Comparison of ENCODE assay signal across 1 cellular context in the genomic region with DNA sequence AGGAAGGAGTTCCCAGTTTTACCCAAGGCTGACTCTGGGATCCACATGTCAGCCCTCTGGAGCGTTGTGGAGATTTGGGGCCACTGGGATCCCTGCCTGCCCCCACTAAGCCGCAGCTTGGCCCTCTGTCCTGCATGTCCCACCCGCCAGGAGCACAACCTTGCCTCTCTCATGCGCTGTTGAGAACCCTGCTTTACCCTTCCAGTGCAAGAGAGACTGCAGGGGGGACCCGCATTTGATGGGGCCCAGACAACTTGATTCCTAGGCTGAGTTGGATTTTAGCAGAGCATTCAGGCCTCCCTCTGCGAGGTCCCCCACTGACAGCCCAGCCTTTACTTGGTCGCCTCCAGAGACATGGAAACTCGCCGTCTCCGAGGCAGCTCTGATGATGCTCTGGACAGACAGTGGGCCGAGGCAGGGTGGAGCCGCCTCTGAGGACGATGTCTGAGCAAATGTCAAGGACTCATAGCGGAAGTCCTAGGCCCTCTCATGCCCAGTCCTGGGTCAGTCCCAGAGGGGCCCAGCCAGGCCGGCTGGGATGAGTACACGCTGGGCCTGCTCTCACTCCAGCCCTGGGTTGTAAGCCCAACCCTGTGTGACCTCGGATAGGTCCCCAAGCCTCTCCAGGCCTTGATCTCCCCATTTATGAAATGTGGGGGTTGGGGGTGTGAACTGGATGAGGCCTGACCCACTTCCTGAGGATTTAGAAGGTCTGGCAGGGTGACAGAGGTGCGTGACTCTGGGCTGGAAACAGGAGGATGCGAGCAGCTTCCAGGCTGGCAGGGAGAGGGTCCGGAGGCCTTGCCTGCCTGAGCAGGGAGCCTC.
TF ChIP-seq lines count a peak whose summit lies in the region.

No MANE protein-coding gene starts in this region.

TF ChIP-seq in GM23338, 12 proteins besides CTCF, POLR2A, EP300 and RAD21 (continued from another document):
- TF ChIP-seq, protein P1, sequence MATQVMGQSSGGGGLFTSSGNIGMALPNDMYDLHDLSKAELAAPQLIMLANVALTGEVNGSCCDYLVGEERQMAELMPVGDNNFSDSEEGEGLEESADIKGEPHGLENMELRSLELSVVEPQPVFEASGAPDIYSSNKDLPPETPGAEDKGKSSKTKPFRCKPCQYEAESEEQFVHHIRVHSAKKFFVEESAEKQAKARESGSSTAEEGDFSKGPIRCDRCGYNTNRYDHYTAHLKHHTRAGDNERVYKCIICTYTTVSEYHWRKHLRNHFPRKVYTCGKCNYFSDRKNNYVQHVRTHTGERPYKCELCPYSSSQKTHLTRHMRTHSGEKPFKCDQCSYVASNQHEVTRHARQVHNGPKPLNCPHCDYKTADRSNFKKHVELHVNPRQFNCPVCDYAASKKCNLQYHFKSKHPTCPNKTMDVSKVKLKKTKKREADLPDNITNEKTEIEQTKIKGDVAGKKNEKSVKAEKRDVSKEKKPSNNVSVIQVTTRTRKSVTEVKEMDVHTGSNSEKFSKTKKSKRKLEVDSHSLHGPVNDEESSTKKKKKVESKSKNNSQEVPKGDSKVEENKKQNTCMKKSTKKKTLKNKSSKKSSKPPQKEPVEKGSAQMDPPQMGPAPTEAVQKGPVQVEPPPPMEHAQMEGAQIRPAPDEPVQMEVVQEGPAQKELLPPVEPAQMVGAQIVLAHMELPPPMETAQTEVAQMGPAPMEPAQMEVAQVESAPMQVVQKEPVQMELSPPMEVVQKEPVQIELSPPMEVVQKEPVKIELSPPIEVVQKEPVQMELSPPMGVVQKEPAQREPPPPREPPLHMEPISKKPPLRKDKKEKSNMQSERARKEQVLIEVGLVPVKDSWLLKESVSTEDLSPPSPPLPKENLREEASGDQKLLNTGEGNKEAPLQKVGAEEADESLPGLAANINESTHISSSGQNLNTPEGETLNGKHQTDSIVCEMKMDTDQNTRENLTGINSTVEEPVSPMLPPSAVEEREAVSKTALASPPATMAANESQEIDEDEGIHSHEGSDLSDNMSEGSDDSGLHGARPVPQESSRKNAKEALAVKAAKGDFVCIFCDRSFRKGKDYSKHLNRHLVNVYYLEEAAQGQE (IDR thresholded peaks at IDR 0.05; ENCODE audit: unreplicated experiment): no peak
- no peak for TF ChIP-seq POLR2AphosphoS5 (IDR thresholded peaks at IDR 0.05; ENCODE audit: low read depth)
- no peak for TF ChIP-seq ZNF114 (CRISPR knock-in tag; IDR thresholded peaks at IDR 0.05)
- no peak for TF ChIP-seq ZNF331 (CRISPR knock-in tag; IDR thresholded peaks at IDR 0.05; ENCODE audit: low read depth)
- no peak for TF ChIP-seq CREB1 (CRISPR knock-in tag; IDR thresholded peaks at IDR 0.05; ENCODE audit: low read depth)
- no peak for TF ChIP-seq EZH2 (IDR thresholded peaks at IDR 0.05; ENCODE audit: low read depth, unreplicated experiment)
- no peak for TF ChIP-seq STAT1 (IDR thresholded peaks at IDR 0.05; ENCODE audit: unreplicated experiment)
- TF ChIP-seq, protein P2, sequence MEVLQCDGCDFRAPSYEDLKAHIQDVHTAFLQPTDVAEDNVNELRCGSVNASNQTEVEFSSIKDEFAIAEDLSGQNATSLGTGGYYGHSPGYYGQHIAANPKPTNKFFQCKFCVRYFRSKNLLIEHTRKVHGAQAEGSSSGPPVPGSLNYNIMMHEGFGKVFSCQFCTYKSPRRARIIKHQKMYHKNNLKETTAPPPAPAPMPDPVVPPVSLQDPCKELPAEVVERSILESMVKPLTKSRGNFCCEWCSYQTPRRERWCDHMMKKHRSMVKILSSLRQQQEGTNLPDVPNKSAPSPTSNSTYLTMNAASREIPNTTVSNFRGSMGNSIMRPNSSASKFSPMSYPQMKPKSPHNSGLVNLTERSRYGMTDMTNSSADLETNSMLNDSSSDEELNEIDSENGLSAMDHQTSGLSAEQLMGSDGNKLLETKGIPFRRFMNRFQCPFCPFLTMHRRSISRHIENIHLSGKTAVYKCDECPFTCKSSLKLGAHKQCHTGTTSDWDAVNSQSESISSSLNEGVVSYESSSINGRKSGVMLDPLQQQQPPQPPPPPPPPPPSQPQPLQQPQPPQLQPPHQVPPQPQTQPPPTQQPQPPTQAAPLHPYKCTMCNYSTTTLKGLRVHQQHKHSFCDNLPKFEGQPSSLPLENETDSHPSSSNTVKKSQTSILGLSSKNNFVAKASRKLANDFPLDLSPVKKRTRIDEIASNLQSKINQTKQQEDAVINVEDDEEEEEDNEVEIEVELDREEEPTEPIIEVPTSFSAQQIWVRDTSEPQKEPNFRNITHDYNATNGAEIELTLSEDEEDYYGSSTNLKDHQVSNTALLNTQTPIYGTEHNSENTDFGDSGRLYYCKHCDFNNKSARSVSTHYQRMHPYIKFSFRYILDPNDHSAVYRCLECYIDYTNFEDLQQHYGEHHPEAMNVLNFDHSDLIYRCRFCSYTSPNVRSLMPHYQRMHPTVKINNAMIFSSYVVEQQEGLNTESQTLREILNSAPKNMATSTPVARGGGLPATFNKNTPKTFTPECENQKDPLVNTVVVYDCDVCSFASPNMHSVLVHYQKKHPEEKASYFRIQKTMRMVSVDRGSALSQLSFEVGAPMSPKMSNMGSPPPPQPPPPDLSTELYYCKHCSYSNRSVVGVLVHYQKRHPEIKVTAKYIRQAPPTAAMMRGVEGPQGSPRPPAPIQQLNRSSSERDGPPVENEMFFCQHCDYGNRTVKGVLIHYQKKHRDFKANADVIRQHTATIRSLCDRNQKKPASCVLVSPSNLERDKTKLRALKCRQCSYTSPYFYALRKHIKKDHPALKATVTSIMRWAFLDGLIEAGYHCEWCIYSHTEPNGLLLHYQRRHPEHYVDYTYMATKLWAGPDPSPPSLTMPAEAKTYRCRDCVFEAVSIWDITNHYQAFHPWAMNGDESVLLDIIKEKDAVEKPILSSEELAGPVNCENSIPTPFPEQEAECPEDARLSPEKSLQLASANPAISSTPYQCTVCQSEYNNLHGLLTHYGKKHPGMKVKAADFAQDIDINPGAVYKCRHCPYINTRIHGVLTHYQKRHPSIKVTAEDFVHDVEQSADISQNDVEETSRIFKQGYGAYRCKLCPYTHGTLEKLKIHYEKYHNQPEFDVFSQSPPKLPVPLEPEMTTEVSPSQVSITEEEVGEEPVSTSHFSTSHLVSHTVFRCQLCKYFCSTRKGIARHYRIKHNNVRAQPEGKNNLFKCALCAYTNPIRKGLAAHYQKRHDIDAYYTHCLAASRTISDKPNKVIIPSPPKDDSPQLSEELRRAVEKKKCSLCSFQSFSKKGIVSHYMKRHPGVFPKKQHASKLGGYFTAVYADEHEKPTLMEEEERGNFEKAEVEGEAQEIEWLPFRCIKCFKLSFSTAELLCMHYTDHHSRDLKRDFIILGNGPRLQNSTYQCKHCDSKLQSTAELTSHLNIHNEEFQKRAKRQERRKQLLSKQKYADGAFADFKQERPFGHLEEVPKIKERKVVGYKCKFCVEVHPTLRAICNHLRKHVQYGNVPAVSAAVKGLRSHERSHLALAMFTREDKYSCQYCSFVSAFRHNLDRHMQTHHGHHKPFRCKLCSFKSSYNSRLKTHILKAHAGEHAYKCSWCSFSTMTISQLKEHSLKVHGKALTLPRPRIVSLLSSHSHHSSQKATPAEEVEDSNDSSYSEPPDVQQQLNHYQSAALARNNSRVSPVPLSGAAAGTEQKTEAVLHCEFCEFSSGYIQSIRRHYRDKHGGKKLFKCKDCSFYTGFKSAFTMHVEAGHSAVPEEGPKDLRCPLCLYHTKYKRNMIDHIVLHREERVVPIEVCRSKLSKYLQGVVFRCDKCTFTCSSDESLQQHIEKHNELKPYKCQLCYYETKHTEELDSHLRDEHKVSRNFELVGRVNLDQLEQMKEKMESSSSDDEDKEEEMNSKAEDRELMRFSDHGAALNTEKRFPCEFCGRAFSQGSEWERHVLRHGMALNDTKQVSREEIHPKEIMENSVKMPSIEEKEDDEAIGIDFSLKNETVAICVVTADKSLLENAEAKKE (CRISPR knock-in tag; IDR thresholded peaks at IDR 0.05): no peak
